19 cellular contexts compared by ENCODE assay signal in genomic region chr1:84675631-84676030, GRCh38. TPM values are rescaled to one million over a fixed set of nuclear protein-coding genes. Genes with fewer than 3 reads are reported as not detected.
DNase-seq lines count a peak whose midpoint lies in the region; FAIRE-seq lines count a peak whose summit lies in the region.
"Had no signal": no experiment of that assay in that cellular context is flagged by ENCODE, and none has a peak within 500 bp of the region (broad histone marks: within the 10 kb centered on the region; RNA-seq: fewer than 3 reads in every experiment).

No MANE protein-coding gene starts in this region.

- peaks cover 2% of the 10 kb centered on the region for H3K79me1 ChIP-seq in trophoblast cell (ENCODE audit: low read length)

- H2AFZ ChIP-seq in trophoblast cell (ENCODE audit: insufficient read depth, low read length, poor library complexity): no peak overlapping the region
- H2AFZ ChIP-seq: GM23248 had no signal

- H3K4me2 ChIP-seq in trophoblast cell (ENCODE audit: low read length): no peak overlapping the region
- H3K4me2 ChIP-seq: KMS-11 had no signal

- H3K27me3 ChIP-seq in HUES6 (ENCODE audit: control insufficient read depth, insufficient read depth, low read length): no peaks in the 10 kb centered on the region
- no peaks in the 10 kb centered on the region for H3K27me3 ChIP-seq in trophoblast cell (ENCODE audit: insufficient read depth, low read length)

- H3K27ac ChIP-seq in HUES6 (ENCODE audit: low read depth, low read length) (peak overlapping the region; percentile 42; the same call in 1 of the 2 replicates), trophoblast cell (ENCODE audit: low read depth, low read length) (no peak overlapping the region)
- H3K27ac ChIP-seq: 22Rv1, GM23248, HL-60, KMS-11 had no signal

- no peak overlapping the region for H4K12ac ChIP-seq in trophoblast cell (ENCODE audit: low read depth, low read length)

- peak overlapping the region; percentile 22 for H2BK12ac ChIP-seq in trophoblast cell (ENCODE audit: low read length)

- H3K14ac ChIP-seq in trophoblast cell (ENCODE audit: low read length): no peak overlapping the region

- H2BK120ac ChIP-seq in trophoblast cell (ENCODE audit: insufficient read depth, low read length, poor library complexity): no peak overlapping the region

- intact Hi-C loops in activated CD4-positive, alpha-beta T cell treated with anti-CD3 and anti-CD28 coated beads, Interleukin-2, amount 10 ng/mL, durations not matched to agents 24 days and 14 days (cut with micrococcal nuclease): no loop called here

- H3K23ac ChIP-seq in trophoblast cell (ENCODE audit: low read length): no peak overlapping the region

- peaks cover 6% of the 10 kb centered on the region for H3K4me1 Mint-ChIP-seq in activated CD4-positive, alpha-beta T cell treated with anti-CD3 and anti-CD28 coated beads, Interleukin-2, amount 10 ng/mL, durations not matched to agents 24 days and 14 days
- H3K4me1 Mint-ChIP-seq: CD14-positive monocyte, IgD-negative memory B cell had no signal

- H3K4ac ChIP-seq in trophoblast cell (ENCODE audit: low read depth, low read length): no peak overlapping the region

- H4K91ac ChIP-seq in trophoblast cell (ENCODE audit: low read depth, low read length): no peak overlapping the region

- no CpG with 5 or more reads among the region's 4 CpGs for WGBS in trophoblast cell (ENCODE audit: extremely low coverage, insufficient coverage, insufficient read length)

- DNase-seq in ELF-1 (ENCODE audit: low read depth, low spot score) (peak; percentile 10), iPS DF 4.7 (ENCODE audit: extremely low read depth, low spot score) (peak; percentile 46), trophoblast cell (no peak), GM19239 (ENCODE audit: insufficient read length, low spot score) (no peak), globus pallidus (ENCODE audit: low spot score) (no peak)
- DNase-seq in activated CD4-positive, alpha-beta T cell treated with anti-CD3 and anti-CD28 coated beads, Interleukin-2, amount 10 ng/mL, durations not matched to agents 24 days and 14 days: no peak
- DNase-seq: CD8-positive, alpha-beta T cell; COR-L47; DND-41; GF-D8; HCEC 1CT had no signal

- no peaks in the 10 kb centered on the region for H3K9me3 Mint-ChIP-seq in activated CD4-positive, alpha-beta T cell treated with anti-CD3 and anti-CD28 coated beads, Interleukin-2, amount 10 ng/mL, durations not matched to agents 24 days and 14 days
- H3K9me3 Mint-ChIP-seq: CD8-positive, alpha-beta T cell; IgD-negative memory B cell had no signal

- H3K27ac Mint-ChIP-seq in activated CD4-positive, alpha-beta T cell treated with anti-CD3 and anti-CD28 coated beads, Interleukin-2, amount 10 ng/mL, durations not matched to agents 24 days and 14 days: no peak overlapping the region
- H3K27ac Mint-ChIP-seq: CD14-positive monocyte; CD8-positive, alpha-beta T cell; IgD-negative memory B cell had no signal

- H3K36me3 Mint-ChIP-seq in activated CD4-positive, alpha-beta T cell treated with anti-CD3 and anti-CD28 coated beads, Interleukin-2, amount 10 ng/mL, durations not matched to agents 24 days and 14 days (ENCODE audit: low read depth): peaks cover 8% of the 10 kb centered on the region

- H3K4me1 ChIP-seq in HUES6 (ENCODE audit: control insufficient read depth, insufficient read depth, low read length) (peaks cover 37% of the 10 kb centered on the region), trophoblast cell (ENCODE audit: control insufficient read depth in 1 of 2, insufficient read depth in 2 of 2, low read length in 2 of 2) (peaks cover 3 to 6% of the 10 kb centered on the region in 2 experiments)

- H2BK5ac ChIP-seq in trophoblast cell (ENCODE audit: low read depth, low read length, poor library complexity): no peak overlapping the region

- no peaks in the 10 kb centered on the region for H3K27me3 Mint-ChIP-seq in activated CD4-positive, alpha-beta T cell treated with anti-CD3 and anti-CD28 coated beads, Interleukin-2, amount 10 ng/mL, durations not matched to agents 24 days and 14 days
- H3K27me3 Mint-ChIP-seq: IgD-negative memory B cell had no signal

- peak overlapping the region; percentile 69 for H2AK5ac ChIP-seq in trophoblast cell (ENCODE audit: low read length)

- H3K79me2 ChIP-seq in trophoblast cell (ENCODE audit: control insufficient read depth, insufficient read depth, low read length, poor library complexity): peaks cover 2% of the 10 kb centered on the region

- no peak overlapping the region for H4K8ac ChIP-seq in trophoblast cell (ENCODE audit: low read depth, low read length)

- H3K18ac ChIP-seq in trophoblast cell (ENCODE audit: low read length): no peak overlapping the region

- no peaks in the 10 kb centered on the region; the same call in none of the 2 replicates for H3K9me3 ChIP-seq in HUES6 (ENCODE audit: control insufficient read depth, insufficient read depth, low read depth, low read length)
- H3K9me3 ChIP-seq in trophoblast cell (ENCODE audit: insufficient read depth, low read depth, low read length): no peaks in the 10 kb centered on the region

- peak overlapping the region; percentile 9; the same call in 1 of the 2 replicates for H3K4me3 ChIP-seq in HUES6 (ENCODE audit: low read depth, low read length)
- H3K4me3 ChIP-seq in trophoblast cell (ENCODE audit: low read depth, low read length): no peak overlapping the region
- H3K4me3 ChIP-seq: GM23248 had no signal

- H3K4me3 Mint-ChIP-seq in activated CD4-positive, alpha-beta T cell treated with anti-CD3 and anti-CD28 coated beads, Interleukin-2, amount 10 ng/mL, durations not matched to agents 24 days and 14 days: no peak overlapping the region
- H3K4me3 Mint-ChIP-seq: CD14-positive monocyte; CD8-positive, alpha-beta T cell; IgD-negative memory B cell had no signal

- no peak overlapping the region for H3K9ac ChIP-seq in HUES6 (ENCODE audit: low read length)
- H3K9ac ChIP-seq in trophoblast cell (ENCODE audit: low read length): no peak overlapping the region
- H3K9ac ChIP-seq: GM23248, KMS-11 had no signal

- H3K36me3 ChIP-seq in HUES6 (ENCODE audit: control insufficient read depth, insufficient read depth, low read length) (no peaks in the 10 kb centered on the region), trophoblast cell (ENCODE audit: control insufficient read depth in 1 of 2, insufficient read depth in 2 of 2, low read length in 2 of 2) (peaks cover 0 to 2% of the 10 kb centered on the region in 2 experiments)

- FAIRE-seq in GM19239 (lab: Jason Lieb, UNC): no peak
- FAIRE-seq: D721Med had no signal

RNA-seq across cellular contexts. Expression of gene SSX2IP, which starts 14.6 kb away (rescaled TPM):
- 15.0 and 17.0 TPM in 2 replicates for polyA plus RNA-seq in trophoblast cell (2013)
- total RNA-seq in activated CD4-positive, alpha-beta T cell treated with anti-CD3 and anti-CD28 coated beads, Interleukin-2, amount 10 ng/mL, durations not matched to agents 24 days and 14 days: 10.0 and 11.8 TPM in 2 replicates

Comparison
In these comparisons a context has a peak if more than half of its experiments do, and no peak if none do; other contexts are left out.
1. DNase-seq: peak in ELF-1 (single experiment) and iPS DF 4.7 (single experiment); none in trophoblast cell (0 of 2), activated CD4-positive, alpha-beta T cell treated with anti-CD3 and anti-CD28 coated beads, Interleukin-2, amount 10 ng/mL, durations not matched to agents 24 days and 14 days (single experiment), GM19239 (single experiment) and globus pallidus (single experiment).